21 cellular contexts compared by ENCODE assay signal in the genomic region with DNA sequence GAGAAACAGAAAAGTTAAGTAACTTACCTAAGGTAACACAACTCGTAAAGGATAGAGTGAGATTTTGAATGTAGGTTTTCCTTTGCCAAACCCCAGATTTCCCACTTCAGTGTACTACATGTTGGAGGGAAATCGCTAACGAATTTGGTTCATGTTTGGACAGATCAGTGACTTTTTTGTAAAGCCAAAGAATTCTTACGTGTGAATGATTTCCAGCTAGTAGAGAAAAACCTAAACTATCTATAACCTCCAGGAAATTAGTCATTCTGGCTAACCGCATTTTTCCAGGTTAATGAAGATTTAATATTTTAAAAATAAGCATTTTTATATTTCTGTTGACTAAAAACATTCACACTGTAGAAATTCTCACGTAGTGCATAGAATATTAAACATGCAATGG. TPM values are rescaled to one million over a fixed set of nuclear protein-coding genes. Genes with fewer than 3 reads are reported as not detected.
DNase-seq lines count a peak whose midpoint lies in the region; FAIRE-seq and TF ChIP-seq lines count a peak whose summit lies in the region.
"Had no signal": no experiment of that assay in that cellular context is flagged by ENCODE, and none has a peak within 500 bp of the region (broad histone marks: within the 10 kb centered on the region; RNA-seq: fewer than 3 reads in every experiment).

No MANE protein-coding gene starts in this region.

- TF ChIP-seq POLR2A in breast epithelium (IDR thresholded peaks at IDR 0.05) (no peak), vagina (IDR thresholded peaks at IDR 0.05) (no peak)

- H4K20me1 ChIP-seq in mammary epithelial cell (ENCODE audit: insufficient read depth, low read length) (no peaks in the 10 kb centered on the region), smooth muscle cell (ENCODE audit: low read depth) (no peaks in the 10 kb centered on the region)

- DNase-seq in mammary epithelial cell, result peak; percentile 60
- no peak for DNase-seq in breast epithelium (ENCODE audit: low spot score in 2 of 2)
- peak; percentile 15 for DNase-seq in bronchial epithelial cell (ENCODE audit: low read depth)
- peak; percentile 33 for DNase-seq in glomerular visceral epithelial cell (ENCODE audit: extremely low spot score)
- DNase-seq in smooth muscle cell (lab: John Stamatoyannopoulos, UW; ENCODE audit: unreplicated experiment), result no peak
- DNase-seq in islet precursor cell, result no peak
- DNase-seq in NAMALWA (ENCODE audit: low spot score), result no peak
- no peak for DNase-seq in vagina (ENCODE audit: extremely low spot score in 2 of 2)
- DNase-seq: AML-193; Caco-2; CD4-positive, alpha-beta T cell; DMS153; DMS79; GDM1; GOT3; H7 had no signal

- H3K27ac ChIP-seq in mammary epithelial cell (ENCODE audit: insufficient read depth, low read depth, low read length) (peak overlapping the region; percentile 61), breast epithelium (no peak overlapping the region), smooth muscle cell (ENCODE audit: low read depth) (peak overlapping the region; percentile 95), vagina (no peak overlapping the region)
- H3K27ac ChIP-seq: 22Rv1, A549, C4-2B, HL-60 had no signal

- H3K79me2 ChIP-seq in mammary epithelial cell (ENCODE audit: insufficient read depth, low read length) (peaks cover 22% of the 10 kb centered on the region), smooth muscle cell (ENCODE audit: low read depth) (peaks cover 73% of the 10 kb centered on the region)

- intact Hi-C loops in mammary epithelial cell (cut with micrococcal nuclease), result no loop called here
- intact Hi-C loops in breast epithelium (cut with DNase I; ENCODE audit: low total_unique reads), result no loop called here
- intact Hi-C loops in vagina (cut with DNase I), result no loop called here

- H3F3A ChIP-seq in smooth muscle cell (ENCODE audit: low read depth), result peaks cover 27% of the 10 kb centered on the region

- TF ChIP-seq CTCF in mammary epithelial cell (conservative IDR thresholded peaks at IDR 0.05 in 1 of 2, IDR thresholded peaks at IDR 0.05 in 1 of 2; ENCODE audit: extremely low read depth in 1 of 2, insufficient read depth in 1 of 2, low read depth in 1 of 2, low read length in 2 of 2), result no peak
- no peak for TF ChIP-seq CTCF in breast epithelium (IDR thresholded peaks at IDR 0.05)
- TF ChIP-seq CTCF in bronchial epithelial cell (IDR thresholded peaks at IDR 0.05; ENCODE audit: insufficient read depth, low read length, severe bottlenecking), result no peak
- no peak for TF ChIP-seq CTCF in smooth muscle cell (IDR thresholded peaks at IDR 0.05; ENCODE audit: borderline replicate concordance, insufficient read depth, poor library complexity, severe bottlenecking)
- no peak for TF ChIP-seq CTCF in vagina (IDR thresholded peaks at IDR 0.05)

- peak overlapping the region in 2 of 3 experiments; percentile 13 to 19 for H3K4me3 ChIP-seq in mammary epithelial cell (replicated peaks in 1 of 3; ENCODE audit: insufficient read depth in 1 of 3, low read depth in 2 of 3, low read length in 3 of 3)
- H3K4me3 ChIP-seq in breast epithelium, result no peak overlapping the region
- no peak overlapping the region for H3K4me3 ChIP-seq in bronchial epithelial cell (ENCODE audit: low read depth, low read length)
- H3K4me3 ChIP-seq in smooth muscle cell, result no peak overlapping the region
- no peak overlapping the region for H3K4me3 ChIP-seq in vagina
- H3K4me3 ChIP-seq: A549 had no signal

- H3K27me3 ChIP-seq in mammary epithelial cell (ENCODE audit: insufficient read depth, low read length), result no peaks in the 10 kb centered on the region
- H3K27me3 ChIP-seq in breast epithelium, result peaks cover 0 to 5% of the 10 kb centered on the region in 2 donors
- H3K27me3 ChIP-seq in bronchial epithelial cell (ENCODE audit: control insufficient read depth, insufficient read depth, low read length), result no peaks in the 10 kb centered on the region
- H3K27me3 ChIP-seq in smooth muscle cell (ENCODE audit: low read depth), result no peaks in the 10 kb centered on the region
- H3K27me3 ChIP-seq in vagina, result no peaks in the 10 kb centered on the region

- BruUV-seq in mammary epithelial cell (replicated peaks; lab: Mats Ljungman, UMichigan), result no TSS peak

- dilution Hi-C loops in mammary epithelial cell (cut with HindIII; ENCODE audit: low sequenced_read_pairs), result no loop called here

- H3K4me1 ChIP-seq in mammary epithelial cell (ENCODE audit: insufficient read depth, low read length) (peaks cover 38% of the 10 kb centered on the region), breast epithelium (no peaks in the 10 kb centered on the region), smooth muscle cell (ENCODE audit: low read depth) (peaks cover 54% of the 10 kb centered on the region), vagina (peaks cover 3% of the 10 kb centered on the region)
- H3K4me1 ChIP-seq: A549 had no signal

- no peaks in the 10 kb centered on the region for H3K36me3 ChIP-seq in mammary epithelial cell (ENCODE audit: insufficient read depth, low read length)
- H3K36me3 ChIP-seq in breast epithelium, result no peaks in the 10 kb centered on the region
- H3K36me3 ChIP-seq in bronchial epithelial cell (ENCODE audit: control insufficient read depth, insufficient read depth, low read length), result no peaks in the 10 kb centered on the region
- H3K36me3 ChIP-seq in smooth muscle cell (ENCODE audit: low read depth), result no peaks in the 10 kb centered on the region
- H3K36me3 ChIP-seq in vagina, result no peaks in the 10 kb centered on the region

- H3K9ac ChIP-seq in mammary epithelial cell (ENCODE audit: insufficient read depth, low read length) (peak overlapping the region; percentile 41), smooth muscle cell (ENCODE audit: low read depth) (no peak overlapping the region)

- H3K9me3 ChIP-seq in mammary epithelial cell (replicated peaks; ENCODE audit: insufficient read depth, low read length) (no peaks in the 10 kb centered on the region), breast epithelium (no peaks in the 10 kb centered on the region), smooth muscle cell (replicated peaks; ENCODE audit: low read depth) (no peaks in the 10 kb centered on the region), vagina (no peaks in the 10 kb centered on the region)
- H3K9me3 ChIP-seq: A549, Caco-2 had no signal

- in situ Hi-C loops in mammary epithelial cell (cut with MboI; ENCODE audit: low sequenced_read_pairs in 2 of 2), result no loop called here

- H3K4me2 ChIP-seq in mammary epithelial cell (ENCODE audit: insufficient read depth, low read depth, low read length) (peak overlapping the region; percentile 77), smooth muscle cell (peak overlapping the region; percentile 14)
- H3K4me2 ChIP-seq: A549 had no signal

- WGBS in mammary epithelial cell (ENCODE audit: low coverage, missing lambda C conversion rate), result 3% methylated on average over 6 of the region's 6 CpGs
- 82% methylated on average over 6 of the region's 6 CpGs for WGBS in smooth muscle cell (ENCODE audit: low lambda C conversion rate)

- H2AFZ ChIP-seq in mammary epithelial cell (ENCODE audit: low read depth, low read length) (peak overlapping the region; percentile 48), smooth muscle cell (ENCODE audit: low read depth) (no peak overlapping the region)

- FAIRE-seq in bronchial epithelial cell (lab: Jason Lieb, UNC), result no peak
- FAIRE-seq: A549, GM12892 had no signal

- CTCF ChIA-PET in mammary epithelial cell (lab: Charles Lee; ENCODE audit: low non-redundant PET), result no interaction called here

RNA-seq across cellular contexts. Expression of a gene that starts 7.2 kb away (rescaled TPM):
- total RNA-seq in mammary epithelial cell (10 to 100 TPM; 43.2 to 54.9 TPM), breast epithelium (10 to 100 TPM in 1 of 3 donors, 1 to 10 TPM in 2; 4.6 to 30.6 (median 8.8) TPM), bronchial epithelial cell (1.2 and 1.3 TPM in 2 replicates), smooth muscle cell (295 and 299 TPM in 2 replicates), vagina (11.0 TPM)
- polyA plus RNA-seq in mammary epithelial cell (24.5 TPM), smooth muscle cell (46.6 and 46.9 TPM in 2 replicates)
- 104 TPM for polyA minus RNA-seq in mammary epithelial cell
- total RNA-seq: CD4-positive, alpha-beta T cell had no signal

Comparison
In these comparisons a context has a peak if more than half of its experiments do, and no peak if none do; other contexts are left out.
1. DNase-seq: peak in mammary epithelial cell (single experiment), bronchial epithelial cell (single experiment) and glomerular visceral epithelial cell (single experiment); none in breast epithelium (0 of 2), smooth muscle cell (single experiment), islet precursor cell (single experiment), NAMALWA (single experiment) and vagina (0 of 2).
2. H3K27ac ChIP-seq: peak in mammary epithelial cell (single experiment) and smooth muscle cell (single experiment); none in breast epithelium (0 of 2) and vagina (single experiment).
3. H3K4me3 ChIP-seq: peak in mammary epithelial cell (2 of 3); none in breast epithelium (0 of 3), bronchial epithelial cell (single experiment), smooth muscle cell (single experiment) and vagina (0 of 2).